Comparison of ENCODE assay signal across 18 cellular contexts in the genomic region with DNA sequence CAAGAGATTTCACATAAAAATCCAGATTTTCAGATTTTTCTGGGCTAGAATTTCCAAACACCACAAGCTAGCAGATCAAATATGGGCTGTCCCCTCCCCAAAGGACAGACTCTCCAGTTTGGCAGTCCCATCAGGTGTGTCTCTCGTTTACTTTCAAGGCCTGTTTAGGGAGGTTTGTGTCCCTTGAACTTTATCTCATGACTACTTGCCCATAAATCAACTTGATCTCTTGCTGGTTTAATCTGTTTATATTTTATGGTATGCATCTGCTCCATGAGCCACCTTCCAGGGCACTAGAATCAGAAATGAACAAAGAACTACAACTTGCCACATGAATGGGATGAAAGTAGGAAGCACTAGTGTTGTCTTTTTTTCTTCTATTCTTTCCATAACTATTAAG. TPM values are rescaled to one million over a fixed set of nuclear protein-coding genes. Genes with fewer than 3 reads are reported as not detected.
DNase-seq lines count a peak whose midpoint lies in the region; ATAC-seq and TF ChIP-seq lines count a peak whose summit lies in the region.
"Had no signal": no experiment of that assay in that cellular context is flagged by ENCODE, and none has a peak within 500 bp of the region (broad histone marks: within the 10 kb centered on the region; RNA-seq: fewer than 3 reads in every experiment).

No MANE protein-coding gene starts in this region.

- ATAC-seq in stimulated activated naive CD8-positive, alpha-beta T cell treated with anti-CD3 and anti-CD28 coated beads, Interleukin-15, Interleukin-2, amounts not matched to agents 100 U/mL and 50 U/mL, for 24 hours = no peak
- no peak for ATAC-seq in natural killer cell
- ATAC-seq in HG02981 (IDR thresholded peaks at IDR 0.05; ENCODE audit: unreplicated experiment) = no peak
- ATAC-seq in GM21447 (IDR thresholded peaks at IDR 0.05; ENCODE audit: unreplicated experiment) = no peak
- ATAC-seq: A549; CD8-positive, alpha-beta T cell; Right ventricle myocardium inferior had no signal

- H3K36me3 Mint-ChIP-seq in activated CD4-positive, alpha-beta memory T cell treated with anti-CD3 and anti-CD28 coated beads for 36 hours = peaks cover 48% of the 10 kb centered on the region
- H3K36me3 Mint-ChIP-seq in activated CD4-positive, alpha-beta memory T cell treated with anti-CD3 and anti-CD28 coated beads, Interleukin-2, amount 10 ng/mL, durations not matched to agents 7 days and 5 days (ENCODE audit: low read depth) = peaks cover 49% of the 10 kb centered on the region
- peaks cover 69% of the 10 kb centered on the region for H3K36me3 Mint-ChIP-seq in stimulated activated naive CD8-positive, alpha-beta T cell treated with anti-CD3 and anti-CD28 coated beads, Interleukin-15, Interleukin-2, amounts not matched to agents 100 ng/mL and 50 ng/mL, for 24 hours (ENCODE audit: low read depth)
- H3K36me3 Mint-ChIP-seq in natural killer cell = peaks cover 13% of the 10 kb centered on the region

- POLR2A ChIA-PET in activated CD4-positive, alpha-beta memory T cell treated with anti-CD3 and anti-CD28 coated beads for 36 hours (lab: Charles Lee) = interaction anchor here (1.2 kb wide), 1 partner anchor 55 kb away, joined by 3 read pairs; no protein-coding TSS in a partner anchor
- POLR2A ChIA-PET in activated CD4-positive, alpha-beta memory T cell treated with anti-CD3 and anti-CD28 coated beads, Interleukin-2, amount 10 ng/mL, durations not matched to agents 7 days and 5 days (lab: Charles Lee) = no interaction called here

- peak overlapping the region; percentile 29 for H3K27ac Mint-ChIP-seq in activated CD4-positive, alpha-beta memory T cell treated with anti-CD3 and anti-CD28 coated beads for 36 hours
- no peak overlapping the region for H3K27ac Mint-ChIP-seq in activated CD4-positive, alpha-beta memory T cell treated with anti-CD3 and anti-CD28 coated beads, Interleukin-2, amount 10 ng/mL, durations not matched to agents 7 days and 5 days
- peak overlapping the region; percentile 38 for H3K27ac Mint-ChIP-seq in stimulated activated naive CD8-positive, alpha-beta T cell treated with anti-CD3 and anti-CD28 coated beads, Interleukin-15, Interleukin-2, amounts not matched to agents 100 ng/mL and 50 ng/mL, for 24 hours
- peak overlapping the region; percentile 29 to 52 for H3K27ac Mint-ChIP-seq in natural killer cell

- no peaks in the 10 kb centered on the region for H3K9me3 Mint-ChIP-seq in activated CD4-positive, alpha-beta memory T cell treated with anti-CD3 and anti-CD28 coated beads for 36 hours
- no peaks in the 10 kb centered on the region for H3K9me3 Mint-ChIP-seq in activated CD4-positive, alpha-beta memory T cell treated with anti-CD3 and anti-CD28 coated beads, Interleukin-2, amount 10 ng/mL, durations not matched to agents 7 days and 5 days
- no peaks in the 10 kb centered on the region for H3K9me3 Mint-ChIP-seq in stimulated activated naive CD8-positive, alpha-beta T cell treated with anti-CD3 and anti-CD28 coated beads, Interleukin-15, Interleukin-2, amounts not matched to agents 100 ng/mL and 50 ng/mL, for 24 hours
- no peaks in the 10 kb centered on the region for H3K9me3 Mint-ChIP-seq in natural killer cell
- H3K9me3 Mint-ChIP-seq: CD8-positive, alpha-beta T cell had no signal

- CTCF ChIA-PET in activated CD4-positive, alpha-beta memory T cell treated with anti-CD3 and anti-CD28 coated beads for 36 hours (lab: Charles Lee) = interaction anchor here (1.0 to 4.2 kb wide), 2 partner anchors 30 to 66 kb away, joined by 4 to 36 read pairs; no protein-coding TSS in a partner anchor
- CTCF ChIA-PET in activated CD4-positive, alpha-beta memory T cell treated with anti-CD3 and anti-CD28 coated beads, Interleukin-2, amount 10 ng/mL, durations not matched to agents 7 days and 5 days (lab: Charles Lee) = interaction anchor here (1.0 to 2.4 kb wide), 3 partner anchors 12 to 944 kb away, joined by 3 to 7 read pairs (median 3); no protein-coding TSS in a partner anchor

- TF ChIP-seq CTCF in natural killer cell (IDR thresholded peaks at IDR 0.05) = no peak

- DNase-seq in activated CD4-positive, alpha-beta memory T cell treated with anti-CD3 and anti-CD28 coated beads for 36 hours = no peak
- no peak for DNase-seq in activated CD4-positive, alpha-beta memory T cell treated with anti-CD3 and anti-CD28 coated beads, Interleukin-2, amount 10 ng/mL, durations not matched to agents 7 days and 5 days
- no peak for DNase-seq in stimulated activated naive CD8-positive, alpha-beta T cell treated with anti-CD3 and anti-CD28 coated beads, Interleukin-15, Interleukin-2, amounts not matched to agents 100 U/mL and 50 U/mL, for 24 hours
- DNase-seq in natural killer cell = no peak
- no peak for DNase-seq in AG20443 (ENCODE audit: low spot score)
- DNase-seq: Calu3; CD8-positive, alpha-beta T cell; EL; Kasumi-1; MM.1S; NCI-H1105; NCI-H2081; NCI-H2171 treated with DMSO at 0.1 percent for 48 hours had no signal

- H3K27me3 Mint-ChIP-seq in activated CD4-positive, alpha-beta memory T cell treated with anti-CD3 and anti-CD28 coated beads for 36 hours = no peaks in the 10 kb centered on the region
- no peaks in the 10 kb centered on the region for H3K27me3 Mint-ChIP-seq in activated CD4-positive, alpha-beta memory T cell treated with anti-CD3 and anti-CD28 coated beads, Interleukin-2, amount 10 ng/mL, durations not matched to agents 7 days and 5 days
- no peaks in the 10 kb centered on the region for H3K27me3 Mint-ChIP-seq in stimulated activated naive CD8-positive, alpha-beta T cell treated with anti-CD3 and anti-CD28 coated beads, Interleukin-15, Interleukin-2, amounts not matched to agents 100 ng/mL and 50 ng/mL, for 24 hours
- H3K27me3 Mint-ChIP-seq in natural killer cell (ENCODE audit: low read depth in 2 of 2) = no peaks in the 10 kb centered on the region

- intact Hi-C loops in activated CD4-positive, alpha-beta memory T cell treated with anti-CD3 and anti-CD28 coated beads for 36 hours (cut with micrococcal nuclease) = no loop called here
- intact Hi-C loops in natural killer cell (cut with micrococcal nuclease) = no loop called here

- no peak overlapping the region for H3K4me3 Mint-ChIP-seq in activated CD4-positive, alpha-beta memory T cell treated with anti-CD3 and anti-CD28 coated beads for 36 hours
- H3K4me3 Mint-ChIP-seq in activated CD4-positive, alpha-beta memory T cell treated with anti-CD3 and anti-CD28 coated beads, Interleukin-2, amount 10 ng/mL, durations not matched to agents 7 days and 5 days = no peak overlapping the region
- H3K4me3 Mint-ChIP-seq in stimulated activated naive CD8-positive, alpha-beta T cell treated with anti-CD3 and anti-CD28 coated beads, Interleukin-15, Interleukin-2, amounts not matched to agents 100 ng/mL and 50 ng/mL, for 24 hours = no peak overlapping the region
- H3K4me3 Mint-ChIP-seq in natural killer cell = no peak overlapping the region
- H3K4me3 Mint-ChIP-seq: CD8-positive, alpha-beta T cell had no signal

- peaks cover 40% of the 10 kb centered on the region for H3K4me1 Mint-ChIP-seq in activated CD4-positive, alpha-beta memory T cell treated with anti-CD3 and anti-CD28 coated beads for 36 hours (ENCODE audit: low read depth)
- H3K4me1 Mint-ChIP-seq in activated CD4-positive, alpha-beta memory T cell treated with anti-CD3 and anti-CD28 coated beads, Interleukin-2, amount 10 ng/mL, durations not matched to agents 7 days and 5 days = peaks cover 40% of the 10 kb centered on the region
- H3K4me1 Mint-ChIP-seq in stimulated activated naive CD8-positive, alpha-beta T cell treated with anti-CD3 and anti-CD28 coated beads, Interleukin-15, Interleukin-2, amounts not matched to agents 100 ng/mL and 50 ng/mL, for 24 hours (ENCODE audit: low read depth) = peaks cover 50% of the 10 kb centered on the region
- H3K4me1 Mint-ChIP-seq in natural killer cell = peaks cover 17 to 24% of the 10 kb centered on the region in 2 donors

RNA-seq across cellular contexts. Expression of a gene that starts 5.2 kb away (rescaled TPM):
- 10 to 100 TPM; 40.1 to 40.7 TPM for total RNA-seq in activated CD4-positive, alpha-beta memory T cell treated with anti-CD3 and anti-CD28 coated beads for 36 hours
- 10 to 100 TPM; 46.3 to 47.0 TPM for total RNA-seq in activated CD4-positive, alpha-beta memory T cell treated with anti-CD3 and anti-CD28 coated beads, Interleukin-2, amount 10 ng/mL, durations not matched to agents 7 days and 5 days
- total RNA-seq in natural killer cell = 10 to 100 TPM; 29.1 to 36.1 (median 30.2) TPM

RNA-seq across cellular contexts. Expression of a gene that starts 5.5 kb away (rescaled TPM):
- total RNA-seq in activated CD4-positive, alpha-beta memory T cell treated with anti-CD3 and anti-CD28 coated beads for 36 hours = 10 to 100 TPM; 24.3 to 24.5 TPM
- total RNA-seq in activated CD4-positive, alpha-beta memory T cell treated with anti-CD3 and anti-CD28 coated beads, Interleukin-2, amount 10 ng/mL, durations not matched to agents 7 days and 5 days = 10 to 100 TPM; 32.9 to 37.3 TPM
- 10 to 100 TPM; 62.6 to 77.6 (median 68.2) TPM for total RNA-seq in natural killer cell
